In genomic region chr18:12838178-12838634, GRCh38 we compare ENCODE assay signal across 8 cellular contexts. TPM values are rescaled to one million over a fixed set of nuclear protein-coding genes. Genes with fewer than 3 reads are reported as not detected.
A peak's percentile ranks its signal among the peaks of the same experiment; 100 is the strongest.
DNase-seq lines count a peak whose midpoint lies in the region; ATAC-seq, FAIRE-seq and TF ChIP-seq lines count a peak whose summit lies in the region.

No MANE protein-coding gene starts in this region.

- H3K4me1 Mint-ChIP-seq in endothelial cell (ENCODE audit: unreplicated experiment) (peaks cover 10% of the 10 kb centered on the region), nephron (peaks cover 13% of the 10 kb centered on the region)

- H2AFZ ChIP-seq in ACC112 (ENCODE audit: low read length, unreplicated experiment) (no peak overlapping the region), SK-N-SH (ENCODE audit: low read depth) (peak overlapping the region; percentile 77)

- peaks cover 6% of the 10 kb centered on the region for H3K36me3 Mint-ChIP-seq in endothelial cell (ENCODE audit: low read depth, unreplicated experiment)
- peaks cover 24% of the 10 kb centered on the region for H3K36me3 Mint-ChIP-seq in nephron (ENCODE audit: low read depth)

- H3K9me3 ChIP-seq in SK-N-SH, result no peaks in the 10 kb centered on the region

- peaks cover 5% of the 10 kb centered on the region for H3F3A ChIP-seq in SK-N-SH (replicated peaks; ENCODE audit: insufficient read depth)

- H3K27me3 ChIP-seq in ACC112 (ENCODE audit: insufficient read depth, low read length), result no peaks in the 10 kb centered on the region
- no peaks in the 10 kb centered on the region for H3K27me3 ChIP-seq in SK-N-SH (ENCODE audit: insufficient read depth)

- CTCF ChIA-PET in SK-N-SH (lab: Yijun Ruan, JAX), result no interaction called here

- DNase-seq in H54 (ENCODE audit: insufficient read length, low spot score) (peak; percentile 53), SK-N-SH (peak; percentile 22), endothelial cell (ENCODE audit: low spot score) (no peak)

- H3K4me3 ChIP-seq in ACC112 (ENCODE audit: low read depth, low read length), result peak overlapping the region; percentile 55
- H3K4me3 ChIP-seq in SK-N-SH (ENCODE audit: low read depth in 2 of 2, low read length in 1 of 2), result no peak overlapping the region

- POLR2A ChIA-PET in SK-N-SH (lab: Yijun Ruan, JAX), result no interaction called here

- peaks cover 12% of the 10 kb centered on the region; the same call in 1 of the 2 replicates for H3K36me3 ChIP-seq in ACC112 (ENCODE audit: insufficient read depth, low read length)
- H3K36me3 ChIP-seq in SK-N-SH (replicated peaks in 1 of 2; ENCODE audit: control insufficient read depth in 1 of 2, insufficient read depth in 2 of 2, low read length in 1 of 2), result peaks cover 6 to 9% of the 10 kb centered on the region in 2 experiments

- H3K27ac ChIP-seq in ACC112 (ENCODE audit: low read depth, low read length) (peak overlapping the region; percentile 94), SK-N-SH (ENCODE audit: low read depth in 2 of 2, low read length in 1 of 2) (peak overlapping the region; percentile 13 to 39; a peak in 3 of 4 replicates)

- H3K27ac Mint-ChIP-seq in endothelial cell (ENCODE audit: unreplicated experiment) (peak overlapping the region; percentile 76), nephron (peak overlapping the region in 2 of 3 experiments; percentile 66 to 71)

- TF ChIP-seq EP300 in SK-N-SH (IDR thresholded peaks at IDR 0.05; ENCODE audit: borderline replicate concordance in 1 of 2, low read depth in 1 of 2, low read length in 1 of 2), result no peak

- no peak for TF ChIP-seq CTCF in SK-N-SH (IDR thresholded peaks at IDR 0.05)
- TF ChIP-seq CTCF in endothelial cell (IDR thresholded peaks at IDR 0.05; ENCODE audit: unreplicated experiment), result no peak
- TF ChIP-seq CTCF in nephron (IDR thresholded peaks at IDR 0.05; ENCODE audit: unreplicated experiment in 3 of 3), result no peak

- H3K9ac ChIP-seq in SK-N-SH, result no peak overlapping the region; the same call in 1 of the 2 replicates

- peak; percentile 99 for FAIRE-seq in H54 (lab: Jason Lieb, UNC)

- H3K9me3 Mint-ChIP-seq in endothelial cell (ENCODE audit: unreplicated experiment) (no peaks in the 10 kb centered on the region), nephron (no peaks in the 10 kb centered on the region)

- no peak for TF ChIP-seq RAD21 in SK-N-SH (IDR thresholded peaks at IDR 0.05; ENCODE audit: low read length)

- no peak for TF ChIP-seq POLR2A in H54 (IDR thresholded peaks at IDR 0.05; ENCODE audit: low read depth, low read length)

- no peak overlapping the region for H3K4me3 Mint-ChIP-seq in endothelial cell (ENCODE audit: unreplicated experiment)
- no peak overlapping the region for H3K4me3 Mint-ChIP-seq in nephron

- peak overlapping the region; percentile 64 for H3K4me2 ChIP-seq in SK-N-SH

- peaks cover 36% of the 10 kb centered on the region for H3K79me2 ChIP-seq in ACC112 (ENCODE audit: control insufficient read depth, insufficient read depth, low read length, unreplicated experiment)
- H3K79me2 ChIP-seq in SK-N-SH (ENCODE audit: insufficient read depth), result no peaks in the 10 kb centered on the region

- 50% methylated on average over 4 of the region's 4 CpGs for WGBS in SK-N-SH (ENCODE audit: low lambda C conversion rate)

- peaks cover 34% of the 10 kb centered on the region for H3K4me1 ChIP-seq in ACC112 (ENCODE audit: control insufficient read depth, insufficient read depth, low read length, unreplicated experiment)
- peaks cover 7 to 23% of the 10 kb centered on the region in 2 experiments; a peak in 3 of 4 replicates for H3K4me1 ChIP-seq in SK-N-SH (ENCODE audit: control insufficient read depth in 1 of 2, insufficient read depth in 2 of 2, low read depth in 1 of 2, low read length in 1 of 2)

- H4K20me1 ChIP-seq in SK-N-SH (ENCODE audit: insufficient read depth), result no peaks in the 10 kb centered on the region

- no peak for ATAC-seq in HG02885 (IDR thresholded peaks at IDR 0.05; ENCODE audit: poor library complexity, unreplicated experiment)
- no peak for ATAC-seq in GM21423 (IDR thresholded peaks at IDR 0.05; ENCODE audit: unreplicated experiment)
- ATAC-seq in GM21360 (IDR thresholded peaks at IDR 0.05; ENCODE audit: unreplicated experiment), result no peak

- peaks cover 4% of the 10 kb centered on the region for H3K27me3 Mint-ChIP-seq in endothelial cell (ENCODE audit: unreplicated experiment)
- no peaks in the 10 kb centered on the region for H3K27me3 Mint-ChIP-seq in nephron (ENCODE audit: low read depth)

- no peaks in the 10 kb centered on the region for H3K9me2 ChIP-seq in SK-N-SH

TF ChIP-seq in SK-N-SH, 30 proteins besides CTCF, POLR2A, EP300 and RAD21:
- TF ChIP-seq ELF1 (IDR thresholded peaks at IDR 0.05) (no peak), SMC3 (IDR thresholded peaks at IDR 0.05; ENCODE audit: low read depth, low read length) (no peak), TCF12 (IDR thresholded peaks at IDR 0.05) (no peak), USF1 (IDR thresholded peaks at IDR 0.05; ENCODE audit: borderline replicate concordance, low read depth) (no peak), TEAD4 (IDR thresholded peaks at IDR 0.05; ENCODE audit: borderline replicate concordance, insufficient read depth) (no peak), NRF1 (IDR thresholded peaks at IDR 0.05; ENCODE audit: low read depth, low read length) (no peak), EZH2phosphoT487 (IDR thresholded peaks at IDR 0.05; ENCODE audit: borderline replicate concordance, low read depth) (no peak)

RNA-seq across cellular contexts. Expression of gene PTPN2, which starts 45.8 kb away (rescaled TPM):
- polyA plus RNA-seq in SK-N-SH (2012; rRNA removed), result 11.2 and 13.0 TPM in 2 replicates
- 15.5 and 17.9 TPM in 2 replicates for polyA plus RNA-seq in SK-N-SH (2012; cell fraction: cytosol; rRNA removed)
- polyA plus RNA-seq in SK-N-SH (2012; cell fraction: nucleus; rRNA removed), result 15.9 and 26.6 TPM in 2 replicates
- total RNA-seq in endothelial cell (ENCODE audit: unreplicated experiment), result 23.9 TPM
